Comparison of ENCODE assay signal across 30 cellular contexts in the genomic region with DNA sequence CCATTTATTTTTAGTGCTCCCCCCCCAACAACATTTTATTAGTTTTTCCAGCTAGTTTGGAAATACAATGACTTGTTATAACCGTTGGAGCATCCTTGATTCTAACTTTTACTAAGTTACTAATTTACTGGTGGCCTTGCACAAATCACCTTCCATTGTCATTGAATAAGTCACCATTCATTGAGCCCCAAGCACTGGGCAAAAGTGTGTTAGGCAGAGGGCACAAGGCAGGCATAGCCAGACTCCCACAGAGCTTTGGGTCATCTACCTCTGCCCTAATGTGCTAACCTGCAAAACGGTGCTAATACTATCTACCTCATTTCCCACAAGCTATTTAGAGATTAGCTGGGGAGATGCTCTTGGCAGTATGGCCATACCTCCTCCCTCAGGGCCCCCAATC.
"Had no signal": no experiment of that assay in that cellular context is flagged by ENCODE, and none has a peak within 500 bp of the region (broad histone marks: within the 10 kb centered on the region; RNA-seq: fewer than 3 reads in every experiment).

No MANE protein-coding gene starts in this region.

- H3K27ac ChIP-seq: coronary artery, esophagus squamous epithelium, ovary, psoas muscle, suprapubic skin, transverse colon, vagina had no signal

- H3K4me1 ChIP-seq: psoas muscle had no signal

- ATAC-seq: left lobe of liver; mucosa of descending colon; naive thymus-derived CD4-positive, alpha-beta T cell; psoas muscle; sciatic nerve; stimulated activated naive CD8-positive, alpha-beta T cell treated with anti-CD3 and anti-CD28 coated beads, Interleukin-15, amount 100 ng/mL, for 72 hours had no signal

- H3K27me3 Mint-ChIP-seq: stimulated activated naive CD8-positive, alpha-beta T cell treated with anti-CD3 and anti-CD28 coated beads, Interleukin-15, amount 100 ng/mL, for 72 hours had no signal

- H3K36me3 Mint-ChIP-seq: immature natural killer cell; mesothelial cell of epicardium; naive thymus-derived CD4-positive, alpha-beta T cell had no signal

- H3K27me3 ChIP-seq: esophagus squamous epithelium, ovary, suprapubic skin, transverse colon, vagina had no signal

- H3K27ac Mint-ChIP-seq: immature natural killer cell; naive thymus-derived CD4-positive, alpha-beta T cell; stimulated activated naive CD8-positive, alpha-beta T cell treated with anti-CD3 and anti-CD28 coated beads, Interleukin-15, amount 100 ng/mL, for 72 hours had no signal

- H3K36me3 ChIP-seq: esophagus squamous epithelium, ovary, suprapubic skin, transverse colon, vagina had no signal

- DNase-seq: dermis blood vessel endothelial cell; effector memory CD4-positive, alpha-beta T cell; erythroblast; esophagus squamous epithelium; foreskin melanocyte; hypothalamus; immature natural killer cell; islet precursor cell; mesenchymal stem cell; mucosa of descending colon; naive thymus-derived CD4-positive, alpha-beta T cell; occipital lobe; ovary; posterior cingulate gyrus; psoas muscle; retina; stimulated activated CD4-positive, alpha-beta T cell treated with anti-CD3 and anti-CD28 coated beads, Interleukin-12 subunit alpha, Interleukin-12 subunit beta, amount 100 ng/mL, for 4 hours; stimulated activated CD4-positive, alpha-beta T cell treated with anti-CD3 and anti-CD28 coated beads, Interleukin-1b, Interleukin-23, amount 100 ng/mL, for 48 hours; stimulated activated CD4-positive, alpha-beta T cell treated with anti-CD3 and anti-CD28 coated beads, Interleukin-4, amount 100 ng/mL, for 1 hour; stimulated activated CD8-positive, alpha-beta memory T cell treated with anti-CD3 and anti-CD28 coated beads, Interleukin-4, amount 100 ng/mL, for 48 hours; stimulated activated naive CD4-positive, alpha-beta T cell; stimulated activated naive CD8-positive, alpha-beta T cell treated with anti-CD3 and anti-CD28 coated beads, Interleukin-15, amount 100 ng/mL, for 72 hours; transverse colon had no signal

- H3K9me3 Mint-ChIP-seq: mesothelial cell of epicardium; stimulated activated naive CD8-positive, alpha-beta T cell treated with anti-CD3 and anti-CD28 coated beads, Interleukin-15, amount 100 ng/mL, for 72 hours had no signal

- H3K4me3 Mint-ChIP-seq: immature natural killer cell; mesothelial cell of epicardium; naive thymus-derived CD4-positive, alpha-beta T cell; stimulated activated naive CD8-positive, alpha-beta T cell treated with anti-CD3 and anti-CD28 coated beads, Interleukin-15, amount 100 ng/mL, for 72 hours had no signal

- H3K4me1 Mint-ChIP-seq: immature natural killer cell; naive thymus-derived CD4-positive, alpha-beta T cell; stimulated activated naive CD8-positive, alpha-beta T cell treated with anti-CD3 and anti-CD28 coated beads, Interleukin-15, amount 100 ng/mL, for 72 hours had no signal

- H3K9me3 ChIP-seq: esophagus squamous epithelium, mucosa of descending colon, ovary, psoas muscle, suprapubic skin, transverse colon, vagina had no signal

- H3K4me3 ChIP-seq: coronary artery, esophagus squamous epithelium, mucosa of descending colon, ovary, psoas muscle, smooth muscle cell, suprapubic skin, transverse colon, vagina had no signal
